ENCODE assay signal across 26 cellular contexts in the genomic region with DNA sequence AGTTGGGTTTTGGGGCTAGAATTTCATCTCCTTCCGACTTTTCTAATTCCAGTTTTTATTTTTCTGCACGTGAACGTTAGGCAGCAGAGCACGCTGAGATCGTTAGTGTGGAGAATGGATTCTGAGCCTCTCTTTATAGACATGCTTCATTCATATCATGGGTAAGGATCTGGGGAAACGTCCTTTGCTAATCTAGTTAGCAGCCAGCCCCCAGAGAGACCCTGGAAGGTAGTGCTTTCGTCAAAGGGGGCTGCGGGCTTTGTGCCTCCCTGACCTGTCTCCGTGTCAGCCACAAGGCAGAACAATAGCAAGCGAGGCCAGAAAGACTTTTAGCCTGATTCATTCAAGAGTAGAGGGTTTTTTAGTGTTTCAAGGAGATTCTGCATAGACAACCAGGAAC.
DNase-seq lines count a peak whose midpoint lies in the region; ATAC-seq lines count a peak whose summit lies in the region.
"Had no signal": no experiment of that assay in that cellular context is flagged by ENCODE, and none has a peak within 500 bp of the region (broad histone marks: within the 10 kb centered on the region; RNA-seq: fewer than 3 reads in every experiment).

No MANE protein-coding gene starts in this region.

- peak overlapping the region; percentile 57 for H3K27ac Mint-ChIP-seq in activated CD4-positive, alpha-beta memory T cell treated with anti-CD3 and anti-CD28 coated beads, Interleukin-2, amount 10 ng/mL, durations not matched to agents 7 days and 5 days
- H3K27ac Mint-ChIP-seq in activated CD4-positive, alpha-beta memory T cell treated with anti-CD3 and anti-CD28 coated beads for 36 hours = no peak overlapping the region
- H3K27ac Mint-ChIP-seq in CD8-positive, alpha-beta memory T cell = peak overlapping the region; percentile 48 to 91 (median 77)
- no peak overlapping the region for H3K27ac Mint-ChIP-seq in activated T-helper 17 cell treated with anti-CD3 and anti-CD28 coated beads, Interleukin-2, amount 50 U/mL, for 72 hours
- H3K27ac Mint-ChIP-seq in natural killer cell treated with Interleukin-12 subunit alpha and Interleukin-12 subunit beta and Interleukin-15 and Interleukin-18, amount 100 ng/mL, for 72 hours = no peak overlapping the region
- H3K27ac Mint-ChIP-seq: activated B cell treated with CpG ODN at 0.5 μM for 24 hours; nephron; stimulated activated effector memory CD8-positive, alpha-beta T cell treated with anti-CD3 and anti-CD28 coated beads, Interleukin-12 subunit alpha, Interleukin-12 subunit beta, amount 100 ng/mL, for 72 hours had no signal

- peaks cover 43% of the 10 kb centered on the region for H3K4me1 Mint-ChIP-seq in activated CD4-positive, alpha-beta memory T cell treated with anti-CD3 and anti-CD28 coated beads, Interleukin-2, amount 10 ng/mL, durations not matched to agents 7 days and 5 days
- H3K4me1 Mint-ChIP-seq in activated CD4-positive, alpha-beta memory T cell treated with anti-CD3 and anti-CD28 coated beads for 36 hours (ENCODE audit: low read depth) = peaks cover 39% of the 10 kb centered on the region
- peaks cover 0 to 8% (median 0%) of the 10 kb centered on the region in 3 donors for H3K4me1 Mint-ChIP-seq in CD8-positive, alpha-beta memory T cell
- peaks cover 28% of the 10 kb centered on the region for H3K4me1 Mint-ChIP-seq in activated T-helper 17 cell treated with anti-CD3 and anti-CD28 coated beads, Interleukin-2, amount 50 U/mL, for 72 hours
- H3K4me1 Mint-ChIP-seq in natural killer cell treated with Interleukin-12 subunit alpha and Interleukin-12 subunit beta and Interleukin-15 and Interleukin-18, amount 100 ng/mL, for 72 hours (ENCODE audit: low read depth in 2 of 2) = peaks cover 9 to 33% of the 10 kb centered on the region in 2 donors
- H3K4me1 Mint-ChIP-seq: nephron had no signal

- H3K4me1 ChIP-seq in CD8-positive, alpha-beta memory T cell (ENCODE audit: insufficient read depth, low read length) = peaks cover 58% of the 10 kb centered on the region
- H3K4me1 ChIP-seq: A549, adrenal gland, body of pancreas, pancreas, tibial nerve had no signal

- peaks cover 3% of the 10 kb centered on the region for H3K27me3 Mint-ChIP-seq in activated CD4-positive, alpha-beta memory T cell treated with anti-CD3 and anti-CD28 coated beads, Interleukin-2, amount 10 ng/mL, durations not matched to agents 7 days and 5 days
- no peaks in the 10 kb centered on the region for H3K27me3 Mint-ChIP-seq in activated CD4-positive, alpha-beta memory T cell treated with anti-CD3 and anti-CD28 coated beads for 36 hours
- H3K27me3 Mint-ChIP-seq in CD8-positive, alpha-beta memory T cell = no peaks in the 10 kb centered on the region
- no peaks in the 10 kb centered on the region for H3K27me3 Mint-ChIP-seq in activated T-helper 17 cell treated with anti-CD3 and anti-CD28 coated beads, Interleukin-2, amount 50 U/mL, for 72 hours
- H3K27me3 Mint-ChIP-seq in natural killer cell treated with Interleukin-12 subunit alpha and Interleukin-12 subunit beta and Interleukin-15 and Interleukin-18, amount 100 ng/mL, for 72 hours = no peaks in the 10 kb centered on the region
- H3K27me3 Mint-ChIP-seq: activated B cell treated with CpG ODN at 0.5 μM for 24 hours had no signal

- no peak overlapping the region for H3K4me3 Mint-ChIP-seq in activated CD4-positive, alpha-beta memory T cell treated with anti-CD3 and anti-CD28 coated beads, Interleukin-2, amount 10 ng/mL, durations not matched to agents 7 days and 5 days
- no peak overlapping the region for H3K4me3 Mint-ChIP-seq in activated CD4-positive, alpha-beta memory T cell treated with anti-CD3 and anti-CD28 coated beads for 36 hours
- H3K4me3 Mint-ChIP-seq in CD8-positive, alpha-beta memory T cell = peak overlapping the region in 6 of 7 donors; percentile 23 to 75 (median 56)
- H3K4me3 Mint-ChIP-seq in activated T-helper 17 cell treated with anti-CD3 and anti-CD28 coated beads, Interleukin-2, amount 50 U/mL, for 72 hours = peak overlapping the region; percentile 50
- peak overlapping the region; percentile 80 for H3K4me3 Mint-ChIP-seq in natural killer cell treated with Interleukin-12 subunit alpha and Interleukin-12 subunit beta and Interleukin-15 and Interleukin-18, amount 100 ng/mL, for 72 hours
- H3K4me3 Mint-ChIP-seq: activated B cell treated with CpG ODN at 0.5 μM for 24 hours; nephron; stimulated activated effector memory CD8-positive, alpha-beta T cell treated with anti-CD3 and anti-CD28 coated beads, Interleukin-12 subunit alpha, Interleukin-12 subunit beta, amount 100 ng/mL, for 72 hours had no signal

- intact Hi-C loops in activated CD4-positive, alpha-beta memory T cell treated with anti-CD3 and anti-CD28 coated beads for 36 hours (cut with micrococcal nuclease) = no loop called here

- no peak for DNase-seq in activated CD4-positive, alpha-beta memory T cell treated with anti-CD3 and anti-CD28 coated beads, Interleukin-2, amount 10 ng/mL, durations not matched to agents 7 days and 5 days
- DNase-seq in activated CD4-positive, alpha-beta memory T cell treated with anti-CD3 and anti-CD28 coated beads for 36 hours = no peak
- DNase-seq in CD8-positive, alpha-beta memory T cell = no peak
- no peak for DNase-seq in natural killer cell treated with Interleukin-12 subunit alpha and Interleukin-12 subunit beta and Interleukin-15 and Interleukin-18, amount 100 ng/mL, for 72 hours (ENCODE audit: low spot score)
- DNase-seq in mesenteric fat pad (ENCODE audit: low spot score) = no peak
- no peak for DNase-seq in AG08395 (ENCODE audit: low spot score)
- DNase-seq: activated B cell treated with CpG ODN at 0.5 μM for 24 hours; activated gamma-delta T cell; adrenal gland; body of pancreas; COR-L47; effector CD4-positive, alpha-beta T cell; hippocampal formation; NCI-H1092 treated with DMSO at 0.1 percent for 48 hours; NCI-H1930; NCI-H526 treated with DMSO at 0.1 percent for 48 hours; pancreas; SHP77 treated with DMSO at 0.1 percent for 48 hours had no signal

- H3K36me3 ChIP-seq in CD8-positive, alpha-beta memory T cell (ENCODE audit: insufficient read depth, low read length) = no peaks in the 10 kb centered on the region
- H3K36me3 ChIP-seq: adrenal gland, pancreas, tibial nerve had no signal

- POLR2A ChIA-PET in activated CD4-positive, alpha-beta memory T cell treated with anti-CD3 and anti-CD28 coated beads, Interleukin-2, amount 10 ng/mL, durations not matched to agents 7 days and 5 days (lab: Charles Lee) = interaction anchor here (0.7 to 4.7 kb wide), 7 partner anchors 9 to 223 kb away, joined by 3 to 35 read pairs (median 3); partner anchors contain the start of gene KLF6
- POLR2A ChIA-PET in activated CD4-positive, alpha-beta memory T cell treated with anti-CD3 and anti-CD28 coated beads for 36 hours (lab: Charles Lee) = interaction anchor here (0.7 kb wide), 1 partner anchor 52 kb away, joined by 3 read pairs; no protein-coding TSS in a partner anchor
- POLR2A ChIA-PET in CD8-positive, alpha-beta memory T cell (lab: Charles Lee) = interaction anchor here (1.1 to 1.6 kb wide), 3 partner anchors 11 to 197 kb away, joined by 3 to 7 read pairs (median 3); partner anchors contain the start of gene KLF6

- no peaks in the 10 kb centered on the region for H3K27me3 ChIP-seq in CD8-positive, alpha-beta memory T cell (ENCODE audit: insufficient read depth, low read length, poor library complexity, severe bottlenecking)
- H3K27me3 ChIP-seq: adrenal gland, body of pancreas, pancreas, tibial nerve had no signal

- ATAC-seq in activated T-helper 17 cell treated with anti-CD3 and anti-CD28 coated beads, Interleukin-2, amount 50 U/mL, for 72 hours (replicated peaks) = no peak
- ATAC-seq in natural killer cell treated with Interleukin-12 subunit alpha and Interleukin-12 subunit beta and Interleukin-15 and Interleukin-18, amount 100 ng/mL, for 72 hours = no peak
- ATAC-seq in HG03460 (IDR thresholded peaks at IDR 0.05; ENCODE audit: unreplicated experiment) = no peak
- ATAC-seq: A549, body of pancreas, pancreas had no signal

- CTCF ChIA-PET in activated CD4-positive, alpha-beta memory T cell treated with anti-CD3 and anti-CD28 coated beads, Interleukin-2, amount 10 ng/mL, durations not matched to agents 7 days and 5 days (lab: Charles Lee) = interaction anchor here (0.9 kb wide), 1 partner anchor 158 kb away, joined by 3 read pairs; no protein-coding TSS in a partner anchor
- CTCF ChIA-PET in activated CD4-positive, alpha-beta memory T cell treated with anti-CD3 and anti-CD28 coated beads for 36 hours (lab: Charles Lee) = interaction anchor here (0.6 kb wide), 1 partner anchor 58 kb away, joined by 3 read pairs; no protein-coding TSS in a partner anchor
- CTCF ChIA-PET in CD8-positive, alpha-beta memory T cell (lab: Charles Lee) = interaction anchor here (0.8 to 2.0 kb wide), 4 partner anchors 10 to 99 kb away, joined by 3 to 8 read pairs (median 3); no protein-coding TSS in a partner anchor

- H3K27ac ChIP-seq in CD8-positive, alpha-beta memory T cell (ENCODE audit: low read depth, low read length) = no peak overlapping the region
- H3K27ac ChIP-seq: A549, adrenal gland, body of pancreas, epithelial cell of prostate, pancreas, tibial nerve had no signal

- H3K4me3 ChIP-seq in CD8-positive, alpha-beta memory T cell (ENCODE audit: low read length) = no peak overlapping the region
- H3K4me3 ChIP-seq: A549, adrenal gland, body of pancreas, lung, pancreas, tibial nerve had no signal

- H3K9me3 ChIP-seq in CD8-positive, alpha-beta memory T cell (ENCODE audit: low read length) = peaks cover 4% of the 10 kb centered on the region
- H3K9me3 ChIP-seq: A549, adrenal gland, body of pancreas, pancreas had no signal

- peaks cover 18% of the 10 kb centered on the region for H3K9me3 Mint-ChIP-seq in activated CD4-positive, alpha-beta memory T cell treated with anti-CD3 and anti-CD28 coated beads, Interleukin-2, amount 10 ng/mL, durations not matched to agents 7 days and 5 days
- H3K9me3 Mint-ChIP-seq in activated CD4-positive, alpha-beta memory T cell treated with anti-CD3 and anti-CD28 coated beads for 36 hours = peaks cover 7% of the 10 kb centered on the region
- H3K9me3 Mint-ChIP-seq in CD8-positive, alpha-beta memory T cell = peaks cover 0 to 10% (median 2%) of the 10 kb centered on the region in 5 donors
- H3K9me3 Mint-ChIP-seq in activated T-helper 17 cell treated with anti-CD3 and anti-CD28 coated beads, Interleukin-2, amount 50 U/mL, for 72 hours = no peaks in the 10 kb centered on the region
- peaks cover 7% of the 10 kb centered on the region for H3K9me3 Mint-ChIP-seq in natural killer cell treated with Interleukin-12 subunit alpha and Interleukin-12 subunit beta and Interleukin-15 and Interleukin-18, amount 100 ng/mL, for 72 hours

- H3K36me3 Mint-ChIP-seq in activated CD4-positive, alpha-beta memory T cell treated with anti-CD3 and anti-CD28 coated beads, Interleukin-2, amount 10 ng/mL, durations not matched to agents 7 days and 5 days (ENCODE audit: low read depth) = peaks cover 31% of the 10 kb centered on the region
- H3K36me3 Mint-ChIP-seq in activated CD4-positive, alpha-beta memory T cell treated with anti-CD3 and anti-CD28 coated beads for 36 hours = peaks cover 3% of the 10 kb centered on the region
- peaks cover 0 to 11% (median 4%) of the 10 kb centered on the region in 3 donors for H3K36me3 Mint-ChIP-seq in CD8-positive, alpha-beta memory T cell
- H3K36me3 Mint-ChIP-seq in activated T-helper 17 cell treated with anti-CD3 and anti-CD28 coated beads, Interleukin-2, amount 50 U/mL, for 72 hours (ENCODE audit: low read depth) = no peaks in the 10 kb centered on the region
- peaks cover 11% of the 10 kb centered on the region for H3K36me3 Mint-ChIP-seq in natural killer cell treated with Interleukin-12 subunit alpha and Interleukin-12 subunit beta and Interleukin-15 and Interleukin-18, amount 100 ng/mL, for 72 hours
- H3K36me3 Mint-ChIP-seq: stimulated activated effector memory CD8-positive, alpha-beta T cell treated with anti-CD3 and anti-CD28 coated beads, Interleukin-12 subunit alpha, Interleukin-12 subunit beta, amount 100 ng/mL, for 72 hours had no signal

Comparison
In these comparisons a context has a peak if more than half of its experiments do, and no peak if none do; other contexts are left out.
1. H3K27ac Mint-ChIP-seq: peak in activated CD4-positive, alpha-beta memory T cell treated with anti-CD3 and anti-CD28 coated beads, Interleukin-2, amount 10 ng/mL, durations not matched to agents 7 days and 5 days (single experiment) and CD8-positive, alpha-beta memory T cell (8 of 8); none in activated CD4-positive, alpha-beta memory T cell treated with anti-CD3 and anti-CD28 coated beads for 36 hours (single experiment), activated T-helper 17 cell treated with anti-CD3 and anti-CD28 coated beads, Interleukin-2, amount 50 U/mL, for 72 hours (single experiment) and natural killer cell treated with Interleukin-12 subunit alpha and Interleukin-12 subunit beta and Interleukin-15 and Interleukin-18, amount 100 ng/mL, for 72 hours (0 of 2).
2. H3K4me3 Mint-ChIP-seq: peak in CD8-positive, alpha-beta memory T cell (6 of 7), activated T-helper 17 cell treated with anti-CD3 and anti-CD28 coated beads, Interleukin-2, amount 50 U/mL, for 72 hours (single experiment) and natural killer cell treated with Interleukin-12 subunit alpha and Interleukin-12 subunit beta and Interleukin-15 and Interleukin-18, amount 100 ng/mL, for 72 hours (single experiment); none in activated CD4-positive, alpha-beta memory T cell treated with anti-CD3 and anti-CD28 coated beads, Interleukin-2, amount 10 ng/mL, durations not matched to agents 7 days and 5 days (single experiment) and activated CD4-positive, alpha-beta memory T cell treated with anti-CD3 and anti-CD28 coated beads for 36 hours (single experiment).